In genomic region chr6:125191916-125192609, GRCh38 we compare ENCODE assay signal across 8 cellular contexts. TPM values are rescaled to one million over a fixed set of nuclear protein-coding genes. Genes with fewer than 3 reads are reported as not detected.
DNase-seq lines count a peak whose midpoint lies in the region; ATAC-seq, FAIRE-seq and TF ChIP-seq lines count a peak whose summit lies in the region.

No MANE protein-coding gene starts in this region.

- no peak for TF ChIP-seq POLR2A in GM12891 (IDR thresholded peaks at IDR 0.05; ENCODE audit: low read depth, low read length)

- peak; percentile 98 for ATAC-seq in HG02759 (IDR thresholded peaks at IDR 0.05; ENCODE audit: unreplicated experiment)

- peak; percentile 83 for TF ChIP-seq CTCF in bronchial epithelial cell (IDR thresholded peaks at IDR 0.05; ENCODE audit: insufficient read depth, low read length, severe bottlenecking)

- DNase-seq in A172 (ENCODE audit: low spot score) (peak; percentile 90), GM12891 (ENCODE audit: insufficient read length, low spot score) (peak; percentile 22), NCI-H1048 (lab: John Stamatoyannopoulos, UW) (peak; percentile 28), UCSD-AML1 (lab: John Stamatoyannopoulos, UW; ENCODE audit: unreplicated experiment) (peak; percentile 17), bronchial epithelial cell (ENCODE audit: low read depth) (peak; percentile 90), left kidney (ENCODE audit: low read depth, low spot score) (peak; percentile 65)
- peak; percentile 20 for DNase-seq in stimulated activated CD8-positive, alpha-beta memory T cell treated with anti-CD3 and anti-CD28 coated beads, Interleukin-12 subunit alpha, Interleukin-12 subunit beta, amount 100 ng/mL, for 1 hour (ENCODE audit: low read depth)

- H3K36me3 ChIP-seq in bronchial epithelial cell (ENCODE audit: control insufficient read depth, insufficient read depth, low read length): no peaks in the 10 kb centered on the region

- no peak overlapping the region for H3K4me3 ChIP-seq in bronchial epithelial cell (ENCODE audit: low read depth, low read length)

- FAIRE-seq in GM12891 (lab: Jason Lieb, UNC) (no peak), bronchial epithelial cell (lab: Jason Lieb, UNC) (peak; percentile 7)

- no peaks in the 10 kb centered on the region for H3K27me3 ChIP-seq in bronchial epithelial cell (ENCODE audit: control insufficient read depth, insufficient read depth, low read length)

TF ChIP-seq in GM12891, 5 proteins besides CTCF, POLR2A, EP300 and RAD21:
- TF ChIP-seq POU2F2 (IDR thresholded peaks at IDR 0.05; ENCODE audit: low read depth, low read length) (no peak), SPI1 (IDR thresholded peaks at IDR 0.05; ENCODE audit: low read depth, low read length) (0 out of 2 replicates have a peak, but pooled peaks have one; percentile 10), TAF1 (IDR thresholded peaks at IDR 0.05; ENCODE audit: low read depth, low read length) (no peak), POLR2AphosphoS5 (IDR thresholded peaks at IDR 0.05; ENCODE audit: low read depth, low read length) (no peak)

RNA-seq across cellular contexts. Expression of gene TPD52L1, which starts 38.5 kb away (rescaled TPM):
- total RNA-seq in A172 (2014; rRNA removed; shearing (Covaris generic)): 2.9 and 3.2 TPM in 2 replicates
- 0.08 TPM for polyA plus RNA-seq in GM12891 (2012; ENCODE audit: low read depth, missing spikeins)
- 164 and 318 TPM in 2 replicates for total RNA-seq in bronchial epithelial cell

Comparison
In these comparisons a context has a peak if more than half of its experiments do, and no peak if none do; other contexts are left out.
1. DNase-seq: peak in every context shown above with its lines; median percentile 90 in A172; 90 in bronchial epithelial cell; 65 in left kidney; 28 in NCI-H1048; 22 in GM12891; 20 in stimulated activated CD8-positive, alpha-beta memory T cell treated with anti-CD3 and anti-CD28 coated beads, Interleukin-12 subunit alpha, Interleukin-12 subunit beta, amount 100 ng/mL, for 1 hour; 17 in UCSD-AML1.
2. RNA of gene TPD52L1, which starts 38.5 kb away (total RNA-seq): 164 to 318 TPM in bronchial epithelial cell; 2.9 to 3.2 TPM in A172; every median in the first group is over 10 times any median in the second.